8 cellular contexts compared by ENCODE assay signal in the genomic region with DNA sequence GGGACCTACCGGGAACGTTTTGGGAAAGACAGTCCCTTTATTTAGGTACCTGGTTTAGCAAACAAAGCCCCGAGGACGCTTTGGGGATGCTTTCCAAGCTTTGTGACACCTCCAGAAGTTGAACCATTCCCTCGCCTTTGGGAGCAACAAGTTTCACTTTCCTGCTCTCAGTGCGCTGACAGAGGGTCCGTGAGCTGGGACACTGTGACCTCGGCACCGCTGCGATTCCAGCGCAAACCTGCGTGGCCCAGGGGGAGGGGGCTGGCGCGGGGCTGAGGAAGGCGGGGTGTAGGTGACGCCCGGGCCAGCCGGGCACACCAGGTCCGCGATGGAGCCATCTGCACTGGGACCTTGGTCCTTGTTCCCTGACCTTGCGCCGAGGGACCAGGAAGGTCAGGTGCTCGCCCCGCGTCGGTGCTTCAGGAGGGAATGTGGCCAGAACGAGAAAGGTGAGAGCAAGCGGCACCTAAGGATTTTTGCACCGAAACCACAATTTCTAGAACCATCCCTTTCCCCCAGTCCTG. TPM values are rescaled to one million over a fixed set of nuclear protein-coding genes. Genes with fewer than 3 reads are reported as not detected.
DNase-seq lines count a peak whose midpoint lies in the region; ATAC-seq and TF ChIP-seq lines count a peak whose summit lies in the region.

No MANE protein-coding gene starts in this region.

- CTCF ChIA-PET in T-cell (lab: Charles Lee): interaction anchor here in 1 of 2 donors (0.6 kb wide), 1 partner anchor 25 kb away, joined by 3 read pairs; no protein-coding TSS in a partner anchor

- intact Hi-C loops in Right ventricle myocardium inferior (cut with DNase I) (loop anchor here (5.0 kb wide), 3 partner anchors 142 to 712 kb away; no protein-coding TSS in a partner anchor), cardiac septum (cut with DNase I) (loop anchor here (2.0 to 5.0 kb wide), 4 partner anchors 82 to 667 kb away; no protein-coding TSS in a partner anchor)

- ATAC-seq in Right ventricle myocardium inferior (peak; percentile 56), T-cell (replicated peaks in 1 of 4) (no peak)

- DNase-seq in Right ventricle myocardium inferior (ENCODE audit: missing footprints) (peak; percentile 64), cardiac septum (ENCODE audit: low spot score) (no peak), T-cell (no peak), fibroblast of gingiva (ENCODE audit: low read depth) (peak; percentile 46), neural crest cell (ENCODE audit: low read depth, low spot score) (peak; percentile 12), GM19238 (ENCODE audit: insufficient read length, low spot score) (no peak), NCI-H226 (no peak), NOMO-1 treated with DMSO at 0.1 percent for 48 hours (lab: John Stamatoyannopoulos, UW; ENCODE audit: unreplicated experiment) (no peak)

- H3K9me3 Mint-ChIP-seq in T-cell: no peaks in the 10 kb centered on the region
- H3K9me3 Mint-ChIP-seq in neural crest cell: no peaks in the 10 kb centered on the region

- H3K36me3 Mint-ChIP-seq in T-cell (no peaks in the 10 kb centered on the region), neural crest cell (ENCODE audit: low read depth) (peaks cover 2% of the 10 kb centered on the region)

- H3K27me3 Mint-ChIP-seq in T-cell: peaks cover 44 to 77% of the 10 kb centered on the region in 2 donors
- peaks cover 79% of the 10 kb centered on the region for H3K27me3 Mint-ChIP-seq in neural crest cell (ENCODE audit: low read depth)

- POLR2A ChIA-PET in T-cell (lab: Charles Lee): interaction anchor here in 1 of 2 donors (0.5 kb wide), 1 partner anchor 354 kb away, joined by 7 read pairs; no protein-coding TSS in a partner anchor

- no peak for TF ChIP-seq CTCF in neural crest cell (conservative IDR thresholded peaks at IDR 0.05)

- H3K4me3 Mint-ChIP-seq in T-cell (peak overlapping the region; percentile 32 to 70 (median 70)), neural crest cell (peak overlapping the region; percentile 82)

- peaks cover 30 to 37% (median 35%) of the 10 kb centered on the region in 3 donors for H3K4me1 Mint-ChIP-seq in T-cell
- peaks cover 34% of the 10 kb centered on the region for H3K4me1 Mint-ChIP-seq in neural crest cell

- no peak overlapping the region for H3K27ac Mint-ChIP-seq in T-cell
- no peak overlapping the region for H3K27ac Mint-ChIP-seq in neural crest cell (ENCODE audit: unreplicated experiment)

RNA-seq across cellular contexts. Expression of a gene that starts 0.7 kb away (rescaled TPM):
- total RNA-seq in Right ventricle myocardium inferior: 10.6 TPM
- 44.6 TPM for total RNA-seq in cardiac septum
- under 1 TPM; 0.28 to 0.83 (median 0.54) TPM for total RNA-seq in T-cell
- total RNA-seq in neural crest cell: 6.8 and 8.5 TPM in 2 replicates

Comparison
In these comparisons a context has a peak if more than half of its experiments do, and no peak if none do; other contexts are left out.
1. DNase-seq: peak in Right ventricle myocardium inferior (single experiment), fibroblast of gingiva (single experiment) and neural crest cell (single experiment); none in cardiac septum (single experiment), T-cell (0 of 34), GM19238 (single experiment), NCI-H226 (single experiment) and NOMO-1 treated with DMSO at 0.1 percent for 48 hours (single experiment).